In genomic region chr16:4465977-4466779, GRCh38 we compare ENCODE assay signal across 9 cellular contexts. TPM values are rescaled to one million over a fixed set of nuclear protein-coding genes. Genes with fewer than 3 reads are reported as not detected.
A peak's percentile ranks its signal among the peaks of the same experiment; 100 is the strongest.
DNase-seq lines count a peak whose midpoint lies in the region; ATAC-seq and TF ChIP-seq lines count a peak whose summit lies in the region.
"Had no signal": no experiment of that assay in that cellular context is flagged by ENCODE, and none has a peak within 500 bp of the region (broad histone marks: within the 10 kb centered on the region; RNA-seq: fewer than 3 reads in every experiment).

No MANE protein-coding gene starts in this region.

- H3K27ac Mint-ChIP-seq in activated CD4-positive, alpha-beta T cell treated with anti-CD3 and anti-CD28 coated beads, Interleukin-2, amount 10 ng/mL, durations not matched to agents 24 days and 14 days = peak overlapping the region; percentile 8
- H3K27ac Mint-ChIP-seq in activated naive CD4-positive, alpha-beta T cell treated with anti-CD3 and anti-CD28 coated beads, Interleukin-2, amount 50 U/mL, for 24 hours = peak overlapping the region; percentile 79
- peak overlapping the region; percentile 97 to 98 for H3K27ac Mint-ChIP-seq in natural killer cell

- no peak overlapping the region for H3K4me3 ChIP-seq in A673 (ENCODE audit: low read depth, low read length, poor library complexity, severe bottlenecking)

- no peaks in the 10 kb centered on the region for H3K27me3 ChIP-seq in A673 (replicated peaks; ENCODE audit: insufficient read depth, low read depth, low read length, poor library complexity)

- H3K4me3 Mint-ChIP-seq in activated CD4-positive, alpha-beta T cell treated with anti-CD3 and anti-CD28 coated beads, Interleukin-2, amount 10 ng/mL, durations not matched to agents 24 days and 14 days = no peak overlapping the region
- no peak overlapping the region for H3K4me3 Mint-ChIP-seq in activated naive CD4-positive, alpha-beta T cell treated with anti-CD3 and anti-CD28 coated beads, Interleukin-2, amount 50 U/mL, for 24 hours
- peak overlapping the region; percentile 74 for H3K4me3 Mint-ChIP-seq in natural killer cell

- peak; percentile 67 for DNase-seq in activated CD4-positive, alpha-beta T cell treated with anti-CD3 and anti-CD28 coated beads, Interleukin-2, amount 10 ng/mL, durations not matched to agents 24 days and 14 days
- DNase-seq in natural killer cell (peak; percentile 79), A673 (ENCODE audit: low spot score) (no peak), RPMI8226 (no peak), HUDEP-2 (lab: John Stamatoyannopoulos, UW; ENCODE audit: unreplicated experiment in 76 of 76) (no peak), substantia nigra (lab: John Stamatoyannopoulos, UW) (no peak)
- peak; percentile 64 for DNase-seq in stimulated activated naive CD8-positive, alpha-beta T cell treated with anti-CD3 and anti-CD28 coated beads, Interleukin-15, Interleukin-2, amounts not matched to agents 100 U/mL and 50 U/mL, for 24 hours
- DNase-seq: NCI-H2029 treated with DMSO at 0.1 percent for 48 hours had no signal

- H3K36me3 Mint-ChIP-seq in activated CD4-positive, alpha-beta T cell treated with anti-CD3 and anti-CD28 coated beads, Interleukin-2, amount 10 ng/mL, durations not matched to agents 24 days and 14 days (ENCODE audit: low read depth) = peaks cover 24% of the 10 kb centered on the region
- H3K36me3 Mint-ChIP-seq in activated naive CD4-positive, alpha-beta T cell treated with anti-CD3 and anti-CD28 coated beads, Interleukin-2, amount 50 U/mL, for 24 hours = peaks cover 3% of the 10 kb centered on the region
- no peaks in the 10 kb centered on the region for H3K36me3 Mint-ChIP-seq in natural killer cell

- CTCF ChIA-PET in A673 (lab: Charles Lee) = no interaction called here

- H3K27me3 Mint-ChIP-seq in activated CD4-positive, alpha-beta T cell treated with anti-CD3 and anti-CD28 coated beads, Interleukin-2, amount 10 ng/mL, durations not matched to agents 24 days and 14 days = no peaks in the 10 kb centered on the region
- no peaks in the 10 kb centered on the region for H3K27me3 Mint-ChIP-seq in activated naive CD4-positive, alpha-beta T cell treated with anti-CD3 and anti-CD28 coated beads, Interleukin-2, amount 50 U/mL, for 24 hours
- H3K27me3 Mint-ChIP-seq in natural killer cell (ENCODE audit: low read depth in 2 of 2) = no peaks in the 10 kb centered on the region

- no peaks in the 10 kb centered on the region for H3K9me3 ChIP-seq in A673 (ENCODE audit: low read depth, low read length, poor library complexity, severe bottlenecking)

- intact Hi-C loops in activated CD4-positive, alpha-beta T cell treated with anti-CD3 and anti-CD28 coated beads, Interleukin-2, amount 10 ng/mL, durations not matched to agents 24 days and 14 days (cut with micrococcal nuclease) = no loop called here
- intact Hi-C loops in natural killer cell (cut with micrococcal nuclease) = loop anchor here (1.0 to 2.0 kb wide), 2 partner anchors 10 to 49 kb away; partner anchors contain the start of genes CORO7 and HMOX2
- intact Hi-C loops in A673 (cut with micrococcal nuclease; ENCODE audit: unreplicated experiment) = no loop called here

- H3K27ac ChIP-seq in A673 (ENCODE audit: low read depth, low read length, poor library complexity, severe bottlenecking) (no peak overlapping the region), substantia nigra (ENCODE audit: low read depth, low read length, poor library complexity, severe bottlenecking) (no peak overlapping the region)

- peaks cover 6% of the 10 kb centered on the region for H3K4me1 Mint-ChIP-seq in activated CD4-positive, alpha-beta T cell treated with anti-CD3 and anti-CD28 coated beads, Interleukin-2, amount 10 ng/mL, durations not matched to agents 24 days and 14 days
- peaks cover 16% of the 10 kb centered on the region for H3K4me1 Mint-ChIP-seq in activated naive CD4-positive, alpha-beta T cell treated with anti-CD3 and anti-CD28 coated beads, Interleukin-2, amount 50 U/mL, for 24 hours
- peaks cover 24 to 25% of the 10 kb centered on the region in 2 donors for H3K4me1 Mint-ChIP-seq in natural killer cell

- ATAC-seq in natural killer cell = peak; percentile 91 to 96 (median 96)
- peak; percentile 96 for ATAC-seq in stimulated activated naive CD8-positive, alpha-beta T cell treated with anti-CD3 and anti-CD28 coated beads, Interleukin-15, Interleukin-2, amounts not matched to agents 100 U/mL and 50 U/mL, for 24 hours

- no TSS peak for BruUV-seq in A673 (replicated peaks; lab: Mats Ljungman, UMichigan)

- TF ChIP-seq CTCF in natural killer cell (IDR thresholded peaks at IDR 0.05) = no peak
- TF ChIP-seq CTCF in A673 (conservative IDR thresholded peaks at IDR 0.05; ENCODE audit: low read depth, low read length) = no peak

- H3K4me1 ChIP-seq in A673 (ENCODE audit: insufficient read depth, low read length, poor library complexity, severe bottlenecking) = no peaks in the 10 kb centered on the region

- H3K36me3 ChIP-seq in A673 (ENCODE audit: insufficient read depth, low read length, poor library complexity, severe bottlenecking) = peaks cover 54% of the 10 kb centered on the region

- POLR2A ChIA-PET in A673 (lab: Charles Lee; ENCODE audit: low non-redundant PET) = interaction anchor here (0.5 kb wide), 1 partner anchor 8 kb away, joined by 4 read pairs; no protein-coding TSS in a partner anchor

- H3K9me3 Mint-ChIP-seq in activated CD4-positive, alpha-beta T cell treated with anti-CD3 and anti-CD28 coated beads, Interleukin-2, amount 10 ng/mL, durations not matched to agents 24 days and 14 days = no peaks in the 10 kb centered on the region
- H3K9me3 Mint-ChIP-seq in activated naive CD4-positive, alpha-beta T cell treated with anti-CD3 and anti-CD28 coated beads, Interleukin-2, amount 50 U/mL, for 24 hours = no peaks in the 10 kb centered on the region
- no peaks in the 10 kb centered on the region for H3K9me3 Mint-ChIP-seq in natural killer cell

RNA-seq across cellular contexts. Expression of gene NMRAL1, which starts 8.2 kb away (rescaled TPM):
- 32.2 and 34.5 TPM in 2 replicates for total RNA-seq in activated CD4-positive, alpha-beta T cell treated with anti-CD3 and anti-CD28 coated beads, Interleukin-2, amount 10 ng/mL, durations not matched to agents 24 days and 14 days
- total RNA-seq in natural killer cell = 10 to 100 TPM; 66.6 to 71.2 (median 69.8) TPM
- total RNA-seq in A673 (2021) = 85.8 and 98.8 TPM in 2 replicates

RNA-seq across cellular contexts. Expression of gene HMOX2, which starts 10.0 kb away (rescaled TPM):
- total RNA-seq in activated CD4-positive, alpha-beta T cell treated with anti-CD3 and anti-CD28 coated beads, Interleukin-2, amount 10 ng/mL, durations not matched to agents 24 days and 14 days = 64.3 and 70.0 TPM in 2 replicates
- total RNA-seq in natural killer cell (100 to 1,000 TPM in 1 of 3 donors, 10 to 100 TPM in 2; 66.0 to 104 (median 77.3) TPM), A673 (2021) (59.4 and 63.0 TPM in 2 replicates)

RNA-seq across cellular contexts. Expression of gene DNAJA3, which starts 40.5 kb away (rescaled TPM):
- 106 and 108 TPM in 2 replicates for total RNA-seq in activated CD4-positive, alpha-beta T cell treated with anti-CD3 and anti-CD28 coated beads, Interleukin-2, amount 10 ng/mL, durations not matched to agents 24 days and 14 days
- total RNA-seq in natural killer cell = 10 to 100 TPM; 22.1 to 34.2 (median 27.2) TPM
- total RNA-seq in A673 (2021) = 101 and 105 TPM in 2 replicates

RNA-seq across cellular contexts. Expression of gene CORO7, which starts 49.8 kb away (rescaled TPM):
- 86.3 and 93.3 TPM in 2 replicates for total RNA-seq in activated CD4-positive, alpha-beta T cell treated with anti-CD3 and anti-CD28 coated beads, Interleukin-2, amount 10 ng/mL, durations not matched to agents 24 days and 14 days
- 100 to 1,000 TPM; 335 to 425 (median 415) TPM for total RNA-seq in natural killer cell
- total RNA-seq in A673 (2021) = 24.4 and 31.2 TPM in 2 replicates

Comparison
In these comparisons a context has a peak if more than half of its experiments do, and no peak if none do; other contexts are left out.
1. DNase-seq: peak in activated CD4-positive, alpha-beta T cell treated with anti-CD3 and anti-CD28 coated beads, Interleukin-2, amount 10 ng/mL, durations not matched to agents 24 days and 14 days (single experiment), natural killer cell (single experiment) and stimulated activated naive CD8-positive, alpha-beta T cell treated with anti-CD3 and anti-CD28 coated beads, Interleukin-15, Interleukin-2, amounts not matched to agents 100 U/mL and 50 U/mL, for 24 hours (single experiment); none in A673 (single experiment), RPMI8226 (single experiment), HUDEP-2 (0 of 76) and substantia nigra (0 of 49).
2. H3K27ac Mint-ChIP-seq: peak in every context shown above with its lines; median percentile 98 in natural killer cell; 79 in activated naive CD4-positive, alpha-beta T cell treated with anti-CD3 and anti-CD28 coated beads, Interleukin-2, amount 50 U/mL, for 24 hours; 8 in activated CD4-positive, alpha-beta T cell treated with anti-CD3 and anti-CD28 coated beads, Interleukin-2, amount 10 ng/mL, durations not matched to agents 24 days and 14 days.